Comparison of ENCODE assay signal across 2 cellular contexts in genomic region chr6:63674635-63675034, GRCh38.
TF ChIP-seq lines count a peak whose summit lies in the region.

No MANE protein-coding gene starts in this region.

TF ChIP-seq in liver, 16 proteins besides CTCF, POLR2A, EP300 and RAD21:
- TF ChIP-seq FOXA2 (IDR thresholded peaks at IDR 0.05) (no peak), MAX (IDR thresholded peaks at IDR 0.05) (no peak), SP1 (IDR thresholded peaks at IDR 0.05) (peak; percentile 13), YY1 (IDR thresholded peaks at IDR 0.05) (no peak), ATF3 (IDR thresholded peaks at IDR 0.05) (no peak), RXRA (IDR thresholded peaks at IDR 0.05) (no peak), HNF4A (conservative IDR thresholded peaks at IDR 0.05) (peak in 1 of 2 donors; percentile 20), EGR1 (IDR thresholded peaks at IDR 0.05; ENCODE audit: low read depth in 2 of 2) (no peak), TAF1 (conservative IDR thresholded peaks at IDR 0.05) (no peak), JUND (IDR thresholded peaks at IDR 0.05) (no peak), NR2F2 (IDR thresholded peaks at IDR 0.05) (no peak), FOXA1 (IDR thresholded peaks at IDR 0.05) (no peak), HNF4G (IDR thresholded peaks at IDR 0.05) (no peak), GABPA (IDR thresholded peaks at IDR 0.05 in 1 of 2, conservative IDR thresholded peaks at IDR 0.05 in 1 of 2) (no peak)
- TF ChIP-seq, protein P1, sequence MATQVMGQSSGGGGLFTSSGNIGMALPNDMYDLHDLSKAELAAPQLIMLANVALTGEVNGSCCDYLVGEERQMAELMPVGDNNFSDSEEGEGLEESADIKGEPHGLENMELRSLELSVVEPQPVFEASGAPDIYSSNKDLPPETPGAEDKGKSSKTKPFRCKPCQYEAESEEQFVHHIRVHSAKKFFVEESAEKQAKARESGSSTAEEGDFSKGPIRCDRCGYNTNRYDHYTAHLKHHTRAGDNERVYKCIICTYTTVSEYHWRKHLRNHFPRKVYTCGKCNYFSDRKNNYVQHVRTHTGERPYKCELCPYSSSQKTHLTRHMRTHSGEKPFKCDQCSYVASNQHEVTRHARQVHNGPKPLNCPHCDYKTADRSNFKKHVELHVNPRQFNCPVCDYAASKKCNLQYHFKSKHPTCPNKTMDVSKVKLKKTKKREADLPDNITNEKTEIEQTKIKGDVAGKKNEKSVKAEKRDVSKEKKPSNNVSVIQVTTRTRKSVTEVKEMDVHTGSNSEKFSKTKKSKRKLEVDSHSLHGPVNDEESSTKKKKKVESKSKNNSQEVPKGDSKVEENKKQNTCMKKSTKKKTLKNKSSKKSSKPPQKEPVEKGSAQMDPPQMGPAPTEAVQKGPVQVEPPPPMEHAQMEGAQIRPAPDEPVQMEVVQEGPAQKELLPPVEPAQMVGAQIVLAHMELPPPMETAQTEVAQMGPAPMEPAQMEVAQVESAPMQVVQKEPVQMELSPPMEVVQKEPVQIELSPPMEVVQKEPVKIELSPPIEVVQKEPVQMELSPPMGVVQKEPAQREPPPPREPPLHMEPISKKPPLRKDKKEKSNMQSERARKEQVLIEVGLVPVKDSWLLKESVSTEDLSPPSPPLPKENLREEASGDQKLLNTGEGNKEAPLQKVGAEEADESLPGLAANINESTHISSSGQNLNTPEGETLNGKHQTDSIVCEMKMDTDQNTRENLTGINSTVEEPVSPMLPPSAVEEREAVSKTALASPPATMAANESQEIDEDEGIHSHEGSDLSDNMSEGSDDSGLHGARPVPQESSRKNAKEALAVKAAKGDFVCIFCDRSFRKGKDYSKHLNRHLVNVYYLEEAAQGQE (IDR thresholded peaks at IDR 0.05) = no peak
- TF ChIP-seq, protein P2, sequence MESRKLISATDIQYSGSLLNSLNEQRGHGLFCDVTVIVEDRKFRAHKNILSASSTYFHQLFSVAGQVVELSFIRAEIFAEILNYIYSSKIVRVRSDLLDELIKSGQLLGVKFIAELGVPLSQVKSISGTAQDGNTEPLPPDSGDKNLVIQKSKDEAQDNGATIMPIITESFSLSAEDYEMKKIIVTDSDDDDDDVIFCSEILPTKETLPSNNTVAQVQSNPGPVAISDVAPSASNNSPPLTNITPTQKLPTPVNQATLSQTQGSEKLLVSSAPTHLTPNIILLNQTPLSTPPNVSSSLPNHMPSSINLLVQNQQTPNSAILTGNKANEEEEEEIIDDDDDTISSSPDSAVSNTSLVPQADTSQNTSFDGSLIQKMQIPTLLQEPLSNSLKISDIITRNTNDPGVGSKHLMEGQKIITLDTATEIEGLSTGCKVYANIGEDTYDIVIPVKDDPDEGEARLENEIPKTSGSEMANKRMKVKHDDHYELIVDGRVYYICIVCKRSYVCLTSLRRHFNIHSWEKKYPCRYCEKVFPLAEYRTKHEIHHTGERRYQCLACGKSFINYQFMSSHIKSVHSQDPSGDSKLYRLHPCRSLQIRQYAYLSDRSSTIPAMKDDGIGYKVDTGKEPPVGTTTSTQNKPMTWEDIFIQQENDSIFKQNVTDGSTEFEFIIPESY (IDR thresholded peaks at IDR 0.05) = no peak

TF ChIP-seq in HepG2, 621 proteins besides CTCF, POLR2A, EP300 and RAD21:
- TF ChIP-seq AGO1 (IDR thresholded peaks at IDR 0.05; ENCODE audit: low read depth, low read length, poor library complexity, severe bottlenecking) (no peak), HMGA1 (CRISPR knock-in tag; conservative IDR thresholded peaks at IDR 0.05) (no peak), E2F2 (CRISPR knock-in tag; IDR thresholded peaks at IDR 0.05; ENCODE audit: borderline replicate concordance) (no peak), ZEB1 (IDR thresholded peaks at IDR 0.05; ENCODE audit: insufficient replicate concordance, low read depth) (no peak), ZNF780A (CRISPR knock-in tag; IDR thresholded peaks at IDR 0.05) (no peak), HNF1A (IDR thresholded peaks at IDR 0.05; ENCODE audit: low read depth) (no peak), HNF1A (CRISPR knock-in tag; IDR thresholded peaks at IDR 0.05; ENCODE audit: borderline replicate concordance) (no peak)
- TF ChIP-seq, protein P3, sequence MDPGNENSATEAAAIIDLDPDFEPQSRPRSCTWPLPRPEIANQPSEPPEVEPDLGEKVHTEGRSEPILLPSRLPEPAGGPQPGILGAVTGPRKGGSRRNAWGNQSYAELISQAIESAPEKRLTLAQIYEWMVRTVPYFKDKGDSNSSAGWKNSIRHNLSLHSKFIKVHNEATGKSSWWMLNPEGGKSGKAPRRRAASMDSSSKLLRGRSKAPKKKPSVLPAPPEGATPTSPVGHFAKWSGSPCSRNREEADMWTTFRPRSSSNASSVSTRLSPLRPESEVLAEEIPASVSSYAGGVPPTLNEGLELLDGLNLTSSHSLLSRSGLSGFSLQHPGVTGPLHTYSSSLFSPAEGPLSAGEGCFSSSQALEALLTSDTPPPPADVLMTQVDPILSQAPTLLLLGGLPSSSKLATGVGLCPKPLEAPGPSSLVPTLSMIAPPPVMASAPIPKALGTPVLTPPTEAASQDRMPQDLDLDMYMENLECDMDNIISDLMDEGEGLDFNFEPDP (CRISPR knock-in tag; conservative IDR thresholded peaks at IDR 0.05) = no peak
TF ChIP-seq in HepG2: peak in this region for 0.
